Comparison of ENCODE assay signal across 8 cellular contexts in genomic region chr15:74793135-74794028, GRCh38. TPM values are rescaled to one million over a fixed set of nuclear protein-coding genes. Genes with fewer than 3 reads are reported as not detected.
DNase-seq lines count a peak whose midpoint lies in the region; ATAC-seq and TF ChIP-seq lines count a peak whose summit lies in the region.

No MANE protein-coding gene starts in this region.

- H3K27me3 Mint-ChIP-seq in GM23338 (ENCODE audit: insufficient read depth, low read depth, poor library complexity): peaks cover 20% of the 10 kb centered on the region
- H3K27me3 Mint-ChIP-seq in activated CD4-positive, alpha-beta T cell treated with anti-CD3 and anti-CD28 coated beads for 36 hours: no peaks in the 10 kb centered on the region

- peaks cover 3% of the 10 kb centered on the region for H3F3A ChIP-seq in GM23338 (replicated peaks; ENCODE audit: low read depth)

- no peak overlapping the region for H3K4me3 Mint-ChIP-seq in GM23338
- no peak overlapping the region for H3K4me3 Mint-ChIP-seq in activated CD4-positive, alpha-beta T cell treated with anti-CD3 and anti-CD28 coated beads for 36 hours

- no peaks in the 10 kb centered on the region for H3K36me3 ChIP-seq in GM23338 (ENCODE audit: insufficient read depth)

- H4K20me1 ChIP-seq in GM23338 (replicated peaks; ENCODE audit: insufficient read depth): peaks cover 38% of the 10 kb centered on the region

- no peak overlapping the region for H3K27ac Mint-ChIP-seq in GM23338
- H3K27ac Mint-ChIP-seq in activated CD4-positive, alpha-beta T cell treated with anti-CD3 and anti-CD28 coated beads for 36 hours: peak overlapping the region; percentile 88

- DNase-seq in GM23338 (ENCODE audit: low spot score): peak; percentile 36
- DNase-seq in activated CD4-positive, alpha-beta T cell treated with anti-CD3 and anti-CD28 coated beads for 36 hours: peak; percentile 86
- peak; percentile 61 for DNase-seq in choroid plexus epithelial cell (ENCODE audit: low read depth)
- DNase-seq in stimulated activated CD4-positive, alpha-beta T cell treated with anti-CD3 and anti-CD28 coated beads, Interleukin-2, amount 100 ng/mL, for 4 hours (ENCODE audit: low read depth): peak; percentile 63
- DNase-seq in NCI-H2171 (lab: John Stamatoyannopoulos, UW): no peak
- DNase-seq in NCI-H1105 treated with DMSO at 0.1 percent for 48 hours (lab: John Stamatoyannopoulos, UW): no peak
- no peak for DNase-seq in DMS153 treated with DMSO at 0.1 percent for 48 hours (lab: John Stamatoyannopoulos, UW; ENCODE audit: unreplicated experiment)

- TF ChIP-seq CTCF in GM23338 (conservative IDR thresholded peaks at IDR 0.05; ENCODE audit: low read depth in 2 of 2) (peak in 1 of 2 experiments; percentile 50; a peak in 2 of 4 replicates), choroid plexus epithelial cell (conservative IDR thresholded peaks at IDR 0.05; ENCODE audit: low read depth, low read length) (peak; percentile 45)

- H3K9me3 Mint-ChIP-seq in GM23338: no peaks in the 10 kb centered on the region
- no peaks in the 10 kb centered on the region for H3K9me3 Mint-ChIP-seq in activated CD4-positive, alpha-beta T cell treated with anti-CD3 and anti-CD28 coated beads for 36 hours (ENCODE audit: low read depth)

- H3K27ac ChIP-seq in GM23338 (ENCODE audit: low read depth): no peak overlapping the region

- POLR2A ChIA-PET in activated CD4-positive, alpha-beta T cell treated with anti-CD3 and anti-CD28 coated beads for 36 hours (lab: Charles Lee): interaction anchor here (0.6 to 3.2 kb wide), 6 partner anchors 10 to 113 kb away, joined by 3 to 26 read pairs (median 6); partner anchors contain the start of gene CSK

- H2AFZ ChIP-seq in GM23338: no peak overlapping the region

- intact Hi-C loops in activated CD4-positive, alpha-beta T cell treated with anti-CD3 and anti-CD28 coated beads for 36 hours (cut with DNase I, micrococcal nuclease): loop anchor here in 1 of 2 experiments (1.0 kb wide), 1 partner anchor 22 kb away; no protein-coding TSS in a partner anchor

- ATAC-seq in GM23338: peak; percentile 18
- peak; percentile 24 for ATAC-seq in activated CD4-positive, alpha-beta T cell treated with anti-CD3 and anti-CD28 coated beads for 36 hours
- ATAC-seq in GM19452 (IDR thresholded peaks at IDR 0.05; ENCODE audit: unreplicated experiment): no peak

- peaks cover 16% of the 10 kb centered on the region for H3K4me1 ChIP-seq in GM23338 (ENCODE audit: insufficient read depth)

- H3K9me2 ChIP-seq in GM23338 (ENCODE audit: insufficient read depth): no peaks in the 10 kb centered on the region

- H3K4me2 ChIP-seq in GM23338: no peak overlapping the region

- H3K27me3 ChIP-seq in GM23338 (ENCODE audit: insufficient read depth): no peaks in the 10 kb centered on the region

- peaks cover 21% of the 10 kb centered on the region for H3K4me1 Mint-ChIP-seq in GM23338
- peaks cover 86% of the 10 kb centered on the region for H3K4me1 Mint-ChIP-seq in activated CD4-positive, alpha-beta T cell treated with anti-CD3 and anti-CD28 coated beads for 36 hours

- CTCF ChIA-PET in activated CD4-positive, alpha-beta T cell treated with anti-CD3 and anti-CD28 coated beads for 36 hours (lab: Charles Lee): interaction anchor here (0.5 to 22.1 kb wide), 24 partner anchors 12 to 419 kb away, joined by 3 to 743 read pairs (median 4); partner anchors contain the start of genes CSK and LMAN1L

- no peaks in the 10 kb centered on the region for H3K36me3 Mint-ChIP-seq in GM23338 (ENCODE audit: low read depth)
- H3K36me3 Mint-ChIP-seq in activated CD4-positive, alpha-beta T cell treated with anti-CD3 and anti-CD28 coated beads for 36 hours (ENCODE audit: low read depth): peaks cover 54% of the 10 kb centered on the region

- peaks cover 16% of the 10 kb centered on the region for H3K79me2 ChIP-seq in GM23338 (replicated peaks; ENCODE audit: insufficient read depth)

- H3K4me3 ChIP-seq in GM23338 (no peak overlapping the region), choroid plexus epithelial cell (ENCODE audit: low read depth, low read length) (no peak overlapping the region)

TF ChIP-seq in GM23338, 12 proteins besides CTCF, POLR2A, EP300 and RAD21:
- TF ChIP-seq ZNF114 (CRISPR knock-in tag; IDR thresholded peaks at IDR 0.05) (no peak), CREB1 (CRISPR knock-in tag; IDR thresholded peaks at IDR 0.05; ENCODE audit: low read depth) (no peak), STAT1 (IDR thresholded peaks at IDR 0.05; ENCODE audit: unreplicated experiment) (no peak), ZNF331 (CRISPR knock-in tag; IDR thresholded peaks at IDR 0.05; ENCODE audit: low read depth) (no peak), EZH2phosphoT487 (IDR thresholded peaks at IDR 0.05; ENCODE audit: unreplicated experiment) (no peak), JUNB (IDR thresholded peaks at IDR 0.05; ENCODE audit: unreplicated experiment) (no peak)
TF ChIP-seq in GM23338: peak in this region for 0.

RNA-seq across cellular contexts. Expression of gene CSK, which starts 11.5 kb away (rescaled TPM):
- 27.5 and 29.9 TPM in 2 replicates for total RNA-seq in GM23338 (2014; rRNA removed; shearing (Covaris generic))
- polyA plus RNA-seq in GM23338 (2016; fragmentation: Nextera tagmentation; extraction: Ambion mirVana): 13.6 and 16.5 TPM in 2 replicates
- 100 to 1,000 TPM; 229 to 272 TPM for total RNA-seq in activated CD4-positive, alpha-beta T cell treated with anti-CD3 and anti-CD28 coated beads for 36 hours

RNA-seq across cellular contexts. Expression of gene LMAN1L, which starts 19.3 kb away (rescaled TPM):
- total RNA-seq in GM23338 (2014; rRNA removed; shearing (Covaris generic)): not detected in 2 replicates
- polyA plus RNA-seq in GM23338 (2016; fragmentation: Nextera tagmentation; extraction: Ambion mirVana): not detected in 2 replicates
- total RNA-seq in activated CD4-positive, alpha-beta T cell treated with anti-CD3 and anti-CD28 coated beads for 36 hours: under 1 TPM in 1 of 2 experiments, not detected in 1; 0.25 TPM

RNA-seq across cellular contexts. Expression of gene CPLX3, which starts 33.0 kb away (rescaled TPM):
- total RNA-seq in GM23338 (2014; rRNA removed; shearing (Covaris generic)): 0.62 and 0.66 TPM in 2 replicates
- polyA plus RNA-seq in GM23338 (2016; fragmentation: Nextera tagmentation; extraction: Ambion mirVana): 0.21 TPM in 1 of 2 replicates, not detected in the other
- under 1 TPM in 1 of 2 experiments, not detected in 1; 0.11 TPM for total RNA-seq in activated CD4-positive, alpha-beta T cell treated with anti-CD3 and anti-CD28 coated beads for 36 hours

RNA-seq across cellular contexts. Expression of gene CYP1A2, which starts 44.7 kb away (rescaled TPM):
- total RNA-seq in GM23338 (2014; rRNA removed; shearing (Covaris generic)): not detected in 2 replicates
- polyA plus RNA-seq in GM23338 (2016; fragmentation: Nextera tagmentation; extraction: Ambion mirVana): not detected in 2 replicates
- total RNA-seq in activated CD4-positive, alpha-beta T cell treated with anti-CD3 and anti-CD28 coated beads for 36 hours: not detected

RNA-seq across cellular contexts. Expression of gene ULK3, which starts 49.6 kb away (rescaled TPM):
- total RNA-seq in GM23338 (2014; rRNA removed; shearing (Covaris generic)): 32.6 and 35.4 TPM in 2 replicates
- 19.3 and 20.3 TPM in 2 replicates for polyA plus RNA-seq in GM23338 (2016; fragmentation: Nextera tagmentation; extraction: Ambion mirVana)
- total RNA-seq in activated CD4-positive, alpha-beta T cell treated with anti-CD3 and anti-CD28 coated beads for 36 hours: 10 to 100 TPM; 40.3 to 45.2 TPM

Comparison
In these comparisons a context has a peak if more than half of its experiments do, and no peak if none do; other contexts are left out.
1. DNase-seq: peak in GM23338 (single experiment), activated CD4-positive, alpha-beta T cell treated with anti-CD3 and anti-CD28 coated beads for 36 hours (single experiment), choroid plexus epithelial cell (single experiment) and stimulated activated CD4-positive, alpha-beta T cell treated with anti-CD3 and anti-CD28 coated beads, Interleukin-2, amount 100 ng/mL, for 4 hours (single experiment); none in NCI-H2171 (single experiment), NCI-H1105 treated with DMSO at 0.1 percent for 48 hours (single experiment) and DMS153 treated with DMSO at 0.1 percent for 48 hours (single experiment).